ENCODE assay signal across 8 cellular contexts in the genomic region with DNA sequence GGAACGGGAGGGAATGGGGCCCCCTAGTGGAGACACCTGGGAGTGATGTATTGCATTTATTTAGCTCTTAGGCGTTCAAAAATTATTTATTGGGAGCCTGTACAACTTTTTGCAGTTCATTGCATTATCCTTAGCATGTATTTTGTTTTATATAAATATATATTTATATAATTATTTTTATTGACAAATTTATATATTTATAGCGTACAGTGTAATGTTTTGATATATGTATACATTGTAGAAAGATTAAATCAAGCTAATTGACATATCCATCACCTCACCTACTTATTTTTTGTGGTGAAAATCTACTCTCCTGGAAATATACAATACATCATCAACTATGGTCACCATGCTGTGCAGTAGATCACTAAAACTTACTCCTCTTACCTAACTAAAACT. TPM values are rescaled to one million over a fixed set of nuclear protein-coding genes. Genes with fewer than 3 reads are reported as not detected.
DNase-seq lines count a peak whose midpoint lies in the region; ATAC-seq and TF ChIP-seq lines count a peak whose summit lies in the region.

No MANE protein-coding gene starts in this region.

- no peaks in the 10 kb centered on the region for H3K27me3 ChIP-seq in left ventricle myocardium inferior (ENCODE audit: low read depth)
- no peaks in the 10 kb centered on the region for H3K27me3 ChIP-seq in mesenchymal stem cell (ENCODE audit: control insufficient read depth in 1 of 2, insufficient read depth in 1 of 2, low read length in 2 of 2)
- H3K27me3 ChIP-seq in uterus = no peaks in the 10 kb centered on the region

- no peak overlapping the region for H3K14ac ChIP-seq in mesenchymal stem cell (ENCODE audit: low read length in 2 of 2)

- H4K8ac ChIP-seq in mesenchymal stem cell (ENCODE audit: low read length) = no peak overlapping the region

- intact Hi-C loops in left ventricle myocardium inferior (cut with micrococcal nuclease) = no loop called here
- intact Hi-C loops in left ventricle myocardium superior (cut with micrococcal nuclease) = no loop called here
- intact Hi-C loops in uterus (cut with DNase I; ENCODE audit: low total_unique reads) = no loop called here

- TF ChIP-seq CTCF in left ventricle myocardium inferior (IDR thresholded peaks at IDR 0.05; ENCODE audit: borderline replicate concordance) (peak; percentile 85), astrocyte of the spinal cord (IDR thresholded peaks at IDR 0.05; ENCODE audit: low read depth, low read length) (peak; percentile 77), uterus (IDR thresholded peaks at IDR 0.05) (peak in 3 of 4 experiments; percentile 58 to 63 (median 62))

- no peak for TF ChIP-seq POLR2A in uterus (IDR thresholded peaks at IDR 0.05)

- peak overlapping the region; percentile 99 for H3K27ac ChIP-seq in left ventricle myocardium inferior (replicated peaks)
- peak overlapping the region; percentile 95 for H3K27ac ChIP-seq in mesenchymal stem cell (ENCODE audit: low read length, poor library complexity, severe bottlenecking)
- peak overlapping the region; percentile 88 to 94 for H3K27ac ChIP-seq in uterus

- H4K91ac ChIP-seq in mesenchymal stem cell (ENCODE audit: low read length) = no peak overlapping the region

- DNase-seq in left ventricle myocardium inferior (no peak), left ventricle myocardium superior (no peak), astrocyte of the spinal cord (ENCODE audit: low read depth, low spot score) (no peak), mesenchymal stem cell (no peak), uterus (no peak), activated gamma-delta T cell treated with Interleukin-2 at 50 U/mL for 16 hours (no peak), HuH-7 (ENCODE audit: low spot score) (no peak), AG08395 (ENCODE audit: low spot score) (no peak)

- in situ Hi-C loops in astrocyte of the spinal cord (cut with HindIII; ENCODE audit: low sequenced_read_pairs) = no loop called here

- H3K9ac ChIP-seq in mesenchymal stem cell (ENCODE audit: low read length) = peak overlapping the region; percentile 92

- H3K4me1 ChIP-seq in left ventricle myocardium inferior = peaks cover 38% of the 10 kb centered on the region
- H3K4me1 ChIP-seq in mesenchymal stem cell (ENCODE audit: control insufficient read depth, insufficient read depth, low read depth, low read length) = peaks cover 5% of the 10 kb centered on the region
- H3K4me1 ChIP-seq in uterus = no peaks in the 10 kb centered on the region

- H2BK120ac ChIP-seq in mesenchymal stem cell (ENCODE audit: low read depth, low read length) = no peak overlapping the region

- no peak overlapping the region for H3K23ac ChIP-seq in mesenchymal stem cell (ENCODE audit: low read length in 2 of 2)

- H3K9me3 ChIP-seq in left ventricle myocardium inferior (replicated peaks) (no peaks in the 10 kb centered on the region), mesenchymal stem cell (ENCODE audit: control insufficient read depth, low read length) (no peaks in the 10 kb centered on the region), uterus (no peaks in the 10 kb centered on the region)

- H2AK5ac ChIP-seq in mesenchymal stem cell (ENCODE audit: low read length, severe bottlenecking) = no peak overlapping the region

- no peak for ATAC-seq in left ventricle myocardium superior

- H3K79me1 ChIP-seq in mesenchymal stem cell (replicated peaks; ENCODE audit: low read length, poor library complexity, severe bottlenecking) = peaks cover 17% of the 10 kb centered on the region

- H2AFZ ChIP-seq in mesenchymal stem cell (ENCODE audit: low read depth, low read length) = no peak overlapping the region

- H3K36me3 ChIP-seq in left ventricle myocardium inferior = peaks cover 7% of the 10 kb centered on the region
- peaks cover 2 to 16% of the 10 kb centered on the region in 2 experiments for H3K36me3 ChIP-seq in mesenchymal stem cell (ENCODE audit: control insufficient read depth in 1 of 2, insufficient read depth in 2 of 2, low read depth in 1 of 2, low read length in 2 of 2)
- H3K36me3 ChIP-seq in uterus = no peaks in the 10 kb centered on the region

- H3K4ac ChIP-seq in mesenchymal stem cell (ENCODE audit: low read depth in 1 of 2, low read length in 2 of 2) = no peak overlapping the region

- peak overlapping the region; percentile 26 for H2BK15ac ChIP-seq in mesenchymal stem cell (ENCODE audit: low read depth, poor library complexity, severe bottlenecking)

- H3K4me3 ChIP-seq in left ventricle myocardium inferior = peak overlapping the region; percentile 83
- peak overlapping the region; percentile 81 for H3K4me3 ChIP-seq in astrocyte of the spinal cord (ENCODE audit: low read depth, low read length)
- peak overlapping the region; percentile 74 to 93 for H3K4me3 ChIP-seq in mesenchymal stem cell (ENCODE audit: insufficient read depth in 1 of 2, low read depth in 1 of 2, low read length in 2 of 2)
- peak overlapping the region; percentile 62 to 65 for H3K4me3 ChIP-seq in uterus

- peak overlapping the region; percentile 92 for H3K4me2 ChIP-seq in mesenchymal stem cell (ENCODE audit: low read length, poor library complexity, severe bottlenecking)

- no peak overlapping the region for H2BK12ac ChIP-seq in mesenchymal stem cell (ENCODE audit: low read length in 2 of 2)

- H2BK5ac ChIP-seq in mesenchymal stem cell (ENCODE audit: low read depth, low read length, poor library complexity, severe bottlenecking) = no peak overlapping the region

- WGBS in mesenchymal stem cell = 0% methylated on average over 1 of the region's 3 CpGs

- H3K18ac ChIP-seq in mesenchymal stem cell (ENCODE audit: low read depth in 1 of 2, low read length in 2 of 2) = peak overlapping the region in 1 of 2 experiments; percentile 97

RNA-seq across cellular contexts. Expression of gene SIRT5, which starts 1.0 kb away (rescaled TPM):
- total RNA-seq in left ventricle myocardium inferior (58.0 TPM), left ventricle myocardium superior (59.3 TPM), uterus (10 to 100 TPM; 16.2 to 27.9 (median 18.0) TPM)
- 6.4 TPM for polyA plus RNA-seq in mesenchymal stem cell (2013, experiment 1 of 2)
- 5.4 TPM for polyA plus RNA-seq in mesenchymal stem cell (2013, experiment 2 of 2)

RNA-seq across cellular contexts. Expression of gene NOL7, which starts 39.8 kb away (rescaled TPM):
- total RNA-seq in left ventricle myocardium inferior = 46.9 TPM
- 50.2 TPM for total RNA-seq in left ventricle myocardium superior
- polyA plus RNA-seq in mesenchymal stem cell (2013, experiment 1 of 2) = 110 TPM
- 108 TPM for polyA plus RNA-seq in mesenchymal stem cell (2013, experiment 2 of 2)
- total RNA-seq in uterus = 10 to 100 TPM; 49.4 to 64.7 (median 55.7) TPM
